Comparison of ENCODE assay signal across 31 cellular contexts in genomic region chrX:30039768-30040167, GRCh38.
DNase-seq lines count a peak whose midpoint lies in the region; TF ChIP-seq lines count a peak whose summit lies in the region.
"Had no signal": no experiment of that assay in that cellular context is flagged by ENCODE, and none has a peak within 500 bp of the region (broad histone marks: within the 10 kb centered on the region; RNA-seq: fewer than 3 reads in every experiment).

No MANE protein-coding gene starts in this region.

- DNase-seq in AG10803 (ENCODE audit: low read depth), result peak; percentile 62
- peak; percentile 35 for DNase-seq in HS-27A (ENCODE audit: low read depth)
- peak; percentile 77 for DNase-seq in amniotic epithelial cell (ENCODE audit: low read depth)
- peak; percentile 38 for DNase-seq in fibroblast of pulmonary artery (ENCODE audit: low read depth)
- DNase-seq in NOMO-1 treated with DMSO at 0.1 percent for 48 hours (lab: John Stamatoyannopoulos, UW; ENCODE audit: unreplicated experiment), result no peak
- DNase-seq in progenitor cell of endocrine pancreas (ENCODE audit: low spot score, unreplicated experiment), result no peak
- DNase-seq in NCI-H510A treated with DMSO at 0.1 percent for 48 hours (lab: John Stamatoyannopoulos, UW), result no peak
- no peak for DNase-seq in activated CD4-positive, alpha-beta T cell treated with anti-CD3 and anti-CD28 coated beads for 1 hour
- DNase-seq: activated CD4-positive, alpha-beta T cell treated with anti-CD3 and anti-CD28 coated beads for 36 hours; activated CD8-positive, alpha-beta T cell treated with anti-CD3 and anti-CD28 coated beads, Interleukin-2, amount 10 ng/mL, durations not matched to agents 7 days and 5 days; activated naive CD4-positive, alpha-beta T cell treated with anti-CD3 and anti-CD28 coated beads, Interleukin-2, amount 50 U/mL, for 16 hours; amygdala; BE2C; effector CD8-positive, alpha-beta T cell; GM23248; heart right ventricle; KG1; kidney glomerular epithelial cell; MM.1S; NCI-H1105 treated with DMSO at 0.1 percent for 48 hours; NCI-H2029; NCI-H69; Peyer's patch; stimulated activated naive CD8-positive, alpha-beta T cell treated with anti-CD3 and anti-CD28 coated beads, Interleukin-15, amount 100 ng/mL, for 72 hours; T-helper 9 cell had no signal

- H3K27ac Mint-ChIP-seq in progenitor cell of endocrine pancreas, result no peak overlapping the region
- H3K27ac Mint-ChIP-seq: activated CD4-positive, alpha-beta T cell treated with anti-CD3 and anti-CD28 coated beads for 36 hours; activated CD8-positive, alpha-beta T cell treated with anti-CD3 and anti-CD28 coated beads, Interleukin-2, amount 10 ng/mL, durations not matched to agents 7 days and 5 days; activated T-helper 2 cell treated with anti-CD3 and anti-CD28 coated beads, Interferon-gamma antibody, Interleukin-2, Interleukin-4, amounts not matched to agents 10 μg/mL and 5 μg/mL and 100 μg/mL, durations not matched to agents 14 hours and 24 hours and 36 hours; neural progenitor cell; stimulated activated naive CD8-positive, alpha-beta T cell treated with anti-CD3 and anti-CD28 coated beads, Interleukin-15, amount 100 ng/mL, for 72 hours had no signal

- TF ChIP-seq CTCF in AG10803 (conservative IDR thresholded peaks at IDR 0.05; ENCODE audit: low read length), result no peak
- no peak for TF ChIP-seq CTCF in fibroblast of pulmonary artery (IDR thresholded peaks at IDR 0.05; ENCODE audit: low read length, missing control alignments)
- no peak for TF ChIP-seq CTCF in progenitor cell of endocrine pancreas (IDR thresholded peaks at IDR 0.05; ENCODE audit: unreplicated experiment)

- H3K4me1 Mint-ChIP-seq in progenitor cell of endocrine pancreas (ENCODE audit: low read depth), result no peaks in the 10 kb centered on the region
- H3K4me1 Mint-ChIP-seq: activated CD4-positive, alpha-beta T cell treated with anti-CD3 and anti-CD28 coated beads for 36 hours; neural progenitor cell; stimulated activated naive CD8-positive, alpha-beta T cell treated with anti-CD3 and anti-CD28 coated beads, Interleukin-15, amount 100 ng/mL, for 72 hours had no signal

- H3K36me3 Mint-ChIP-seq in progenitor cell of endocrine pancreas (ENCODE audit: insufficient read depth), result no peaks in the 10 kb centered on the region
- H3K36me3 Mint-ChIP-seq: neural progenitor cell had no signal

- peaks cover 11% of the 10 kb centered on the region for H3K9me3 Mint-ChIP-seq in progenitor cell of endocrine pancreas (ENCODE audit: low read depth)
- H3K9me3 Mint-ChIP-seq: activated T-helper 2 cell treated with anti-CD3 and anti-CD28 coated beads, Interferon-gamma antibody, Interleukin-2, Interleukin-4, amounts not matched to agents 10 μg/mL and 5 μg/mL and 100 μg/mL, durations not matched to agents 14 hours and 24 hours and 36 hours had no signal

- no peak overlapping the region for H3K4me3 ChIP-seq in AG10803 (ENCODE audit: low read length)
- no peak overlapping the region for H3K4me3 ChIP-seq in fibroblast of pulmonary artery (replicated peaks; ENCODE audit: low read depth, low read length)
- H3K4me3 ChIP-seq: A549, GM23248, heart right ventricle, neural progenitor cell, Peyer's patch, right atrium auricular region, smooth muscle cell, thoracic aorta had no signal

- H3K4me3 Mint-ChIP-seq in progenitor cell of endocrine pancreas (ENCODE audit: low read depth), result no peak overlapping the region
- H3K4me3 Mint-ChIP-seq: activated CD4-positive, alpha-beta T cell treated with anti-CD3 and anti-CD28 coated beads for 36 hours; activated CD8-positive, alpha-beta T cell treated with anti-CD3 and anti-CD28 coated beads, Interleukin-2, amount 10 ng/mL, durations not matched to agents 7 days and 5 days; neural progenitor cell; stimulated activated naive CD8-positive, alpha-beta T cell treated with anti-CD3 and anti-CD28 coated beads, Interleukin-15, amount 100 ng/mL, for 72 hours had no signal

- peaks cover 4% of the 10 kb centered on the region for H3K27me3 Mint-ChIP-seq in progenitor cell of endocrine pancreas
- H3K27me3 Mint-ChIP-seq: activated CD4-positive, alpha-beta T cell treated with anti-CD3 and anti-CD28 coated beads for 36 hours; stimulated activated naive CD8-positive, alpha-beta T cell treated with anti-CD3 and anti-CD28 coated beads, Interleukin-15, amount 100 ng/mL, for 72 hours had no signal

Comparison
In these comparisons a context has a peak if more than half of its experiments do, and no peak if none do; other contexts are left out.
1. DNase-seq: peak in AG10803 (single experiment), HS-27A (single experiment), amniotic epithelial cell (single experiment) and fibroblast of pulmonary artery (single experiment); none in NOMO-1 treated with DMSO at 0.1 percent for 48 hours (single experiment), progenitor cell of endocrine pancreas (single experiment), NCI-H510A treated with DMSO at 0.1 percent for 48 hours (single experiment) and activated CD4-positive, alpha-beta T cell treated with anti-CD3 and anti-CD28 coated beads for 1 hour (single experiment).